ENCODE assay signal across 1 cellular context in genomic region chr15:39878401-39878775, GRCh38.
TF ChIP-seq lines count a peak whose summit lies in the region.

No MANE protein-coding gene starts in this region.

TF ChIP-seq in IMR-90, 13 proteins besides CTCF, POLR2A, EP300 and RAD21:
- TF ChIP-seq CEBPB (IDR thresholded peaks at IDR 0.05; ENCODE audit: low read depth, low read length) (peak; percentile 20; the same call in 1 of the 2 replicates), NFE2L2 (IDR thresholded peaks at IDR 0.05; ENCODE audit: low read depth, low read length) (no peak), RFX5 (IDR thresholded peaks at IDR 0.05; ENCODE audit: low read depth, low read length) (no peak)
